In genomic region chr1:245380790-245381535, GRCh38 we compare ENCODE assay signal across 11 cellular contexts.
DNase-seq lines count a peak whose midpoint lies in the region; ATAC-seq and TF ChIP-seq lines count a peak whose summit lies in the region.
"Had no signal": no experiment of that assay in that cellular context is flagged by ENCODE, and none has a peak within 500 bp of the region (broad histone marks: within the 10 kb centered on the region; RNA-seq: fewer than 3 reads in every experiment).

No MANE protein-coding gene starts in this region.

- H3K4me1 Mint-ChIP-seq in activated CD4-positive, alpha-beta T cell treated with anti-CD3 and anti-CD28 coated beads, Interleukin-2, amount 10 ng/mL, durations not matched to agents 24 days and 14 days: peaks cover 17% of the 10 kb centered on the region

- DNase-seq in left ventricle myocardium inferior (no peak), left cardiac atrium (no peak), Panc1 (ENCODE audit: low read depth, low spot score) (no peak), foreskin melanocyte (peak; percentile 11), transverse colon (no peak), LoVo (ENCODE audit: low spot score) (no peak)
- no peak for DNase-seq in activated CD4-positive, alpha-beta T cell treated with anti-CD3 and anti-CD28 coated beads, Interleukin-2, amount 10 ng/mL, durations not matched to agents 24 days and 14 days
- DNase-seq in effector CD8-positive, alpha-beta T cell (lab: John Stamatoyannopoulos, UW): no peak
- DNase-seq: activated CD4-positive, alpha-beta T cell treated with anti-CD3 and anti-CD28 coated beads for 36 hours; CD4-positive, alpha-beta memory T cell had no signal

- no peak overlapping the region for H3K27ac Mint-ChIP-seq in activated CD4-positive, alpha-beta T cell treated with anti-CD3 and anti-CD28 coated beads, Interleukin-2, amount 10 ng/mL, durations not matched to agents 24 days and 14 days
- H3K27ac Mint-ChIP-seq: activated CD4-positive, alpha-beta T cell treated with anti-CD3 and anti-CD28 coated beads for 36 hours; CD4-positive, alpha-beta memory T cell had no signal

- no peak for TF ChIP-seq POLR2A in transverse colon (IDR thresholded peaks at IDR 0.05)

- H3K4me3 ChIP-seq in left ventricle myocardium inferior (no peak overlapping the region), Panc1 (ENCODE audit: low read depth in 2 of 2, low read length in 2 of 2) (no peak overlapping the region), transverse colon (no peak overlapping the region)

- H3K9me3 ChIP-seq in left ventricle myocardium inferior (replicated peaks): no peaks in the 10 kb centered on the region
- no peaks in the 10 kb centered on the region for H3K9me3 ChIP-seq in Panc1 (ENCODE audit: control insufficient read depth, insufficient read depth, low read depth, low read length)
- H3K9me3 ChIP-seq in transverse colon: no peaks in the 10 kb centered on the region

- H3K36me3 Mint-ChIP-seq in activated CD4-positive, alpha-beta T cell treated with anti-CD3 and anti-CD28 coated beads, Interleukin-2, amount 10 ng/mL, durations not matched to agents 24 days and 14 days (ENCODE audit: low read depth): no peaks in the 10 kb centered on the region
- H3K36me3 Mint-ChIP-seq: activated naive CD8-positive, alpha-beta T cell; CD4-positive, alpha-beta memory T cell had no signal

- TF ChIP-seq CTCF in left ventricle myocardium inferior (IDR thresholded peaks at IDR 0.05; ENCODE audit: borderline replicate concordance) (peak; percentile 58), Panc1 (IDR thresholded peaks at IDR 0.05) (peak; percentile 72), transverse colon (IDR thresholded peaks at IDR 0.05) (no peak)

- in situ Hi-C loops in Panc1 (cut with HindIII; ENCODE audit: low pct_unique_long_range_greater_than_20kb, low sequenced_read_pairs): no loop called here
- in situ Hi-C loops in transverse colon (cut with MboI; ENCODE audit: low pct_ligation_motif_present in 1 of 4, low pct_unique_long_range_greater_than_20kb in 1 of 4, low sequenced_read_pairs in 3 of 4): no loop called here

- WGBS in transverse colon (ENCODE audit: low coverage in 1 of 2), 2 donors: 82 to 88% methylated on average over 7 to 11 of the region's 11 CpGs

- ATAC-seq in left cardiac atrium (no peak), Panc1 (no peak)

- H3K9me3 Mint-ChIP-seq in activated CD4-positive, alpha-beta T cell treated with anti-CD3 and anti-CD28 coated beads, Interleukin-2, amount 10 ng/mL, durations not matched to agents 24 days and 14 days: no peaks in the 10 kb centered on the region
- H3K9me3 Mint-ChIP-seq: CD4-positive, alpha-beta memory T cell had no signal

- no TSS peak for BruUV-seq in Panc1 (replicated peaks; lab: Mats Ljungman, UMichigan)

- H3K36me3 ChIP-seq in left ventricle myocardium inferior (no peaks in the 10 kb centered on the region), Panc1 (ENCODE audit: control insufficient read depth, insufficient read depth, low read length) (no peaks in the 10 kb centered on the region), transverse colon (no peaks in the 10 kb centered on the region)

- H3K27me3 ChIP-seq in left ventricle myocardium inferior (ENCODE audit: low read depth): peaks cover 26% of the 10 kb centered on the region
- H3K27me3 ChIP-seq in Panc1 (ENCODE audit: control insufficient read depth, insufficient read depth, low read length): peaks cover 12% of the 10 kb centered on the region
- peaks cover 4% of the 10 kb centered on the region for H3K27me3 ChIP-seq in transverse colon

- H3K4me1 ChIP-seq in left ventricle myocardium inferior (no peaks in the 10 kb centered on the region), Panc1 (ENCODE audit: control insufficient read depth, insufficient read depth, low read length) (no peaks in the 10 kb centered on the region), transverse colon (no peaks in the 10 kb centered on the region)

- H3K4me3 Mint-ChIP-seq in activated CD4-positive, alpha-beta T cell treated with anti-CD3 and anti-CD28 coated beads, Interleukin-2, amount 10 ng/mL, durations not matched to agents 24 days and 14 days: no peak overlapping the region
- H3K4me3 Mint-ChIP-seq: activated CD4-positive, alpha-beta T cell treated with anti-CD3 and anti-CD28 coated beads for 36 hours; activated naive CD8-positive, alpha-beta T cell; CD4-positive, alpha-beta memory T cell had no signal

- CTCF ChIA-PET in Panc1 (lab: Charles Lee): interaction anchor here (0.5 to 1.0 kb wide), 13 partner anchors 54 to 1069 kb away, joined by 3 to 12 read pairs (median 5); no protein-coding TSS in a partner anchor

- intact Hi-C loops in left ventricle myocardium inferior (cut with micrococcal nuclease): loop anchor here (10.0 kb wide), 1 partner anchor 226 kb away; the partner anchor contains the start of gene KIF26B
- intact Hi-C loops in left cardiac atrium (cut with DNase I): loop anchor here in 1 of 2 donors (10.0 kb wide), 1 partner anchor 226 kb away; the partner anchor contains the start of gene KIF26B
- intact Hi-C loops in Panc1 (cut with micrococcal nuclease; ENCODE audit: unreplicated experiment): loop anchor here (5.0 kb wide), 1 partner anchor 224 kb away; no protein-coding TSS in a partner anchor
- intact Hi-C loops in activated CD4-positive, alpha-beta T cell treated with anti-CD3 and anti-CD28 coated beads, Interleukin-2, amount 10 ng/mL, durations not matched to agents 24 days and 14 days (cut with micrococcal nuclease): no loop called here
- intact Hi-C loops in transverse colon (cut with DNase I; ENCODE audit: low total_unique reads): no loop called here

- POLR2A ChIA-PET in Panc1 (lab: Charles Lee): no interaction called here

- TF ChIP-seq EP300 in transverse colon (IDR thresholded peaks at IDR 0.05; ENCODE audit: low read depth): no peak

- no peak overlapping the region for H3K27ac ChIP-seq in left ventricle myocardium inferior (replicated peaks)
- H3K27ac ChIP-seq in Panc1 (ENCODE audit: low read length): no peak overlapping the region
- no peak overlapping the region for H3K27ac ChIP-seq in transverse colon

- H3K27me3 Mint-ChIP-seq in activated CD4-positive, alpha-beta T cell treated with anti-CD3 and anti-CD28 coated beads, Interleukin-2, amount 10 ng/mL, durations not matched to agents 24 days and 14 days: peaks cover 8% of the 10 kb centered on the region
- H3K27me3 Mint-ChIP-seq: activated CD4-positive, alpha-beta T cell treated with anti-CD3 and anti-CD28 coated beads for 36 hours; activated naive CD8-positive, alpha-beta T cell had no signal

Comparison
In these comparisons a context has a peak if more than half of its experiments do, and no peak if none do; other contexts are left out.
1. CTCF ChIP-seq: peak in left ventricle myocardium inferior (single experiment) and Panc1 (single experiment); none in transverse colon (0 of 5).
2. intact Hi-C loops: an anchor here in left ventricle myocardium inferior (10.0 kb wide) and Panc1 (5.0 kb wide); none called in activated CD4-positive, alpha-beta T cell treated with anti-CD3 and anti-CD28 coated beads, Interleukin-2, amount 10 ng/mL, durations not matched to agents 24 days and 14 days and transverse colon.